Comparison of ENCODE assay signal across 8 cellular contexts in genomic region chr9:32579706-32580331, GRCh38. TPM values are rescaled to one million over a fixed set of nuclear protein-coding genes. Genes with fewer than 3 reads are reported as not detected.
DNase-seq lines count a peak whose midpoint lies in the region; ATAC-seq, FAIRE-seq and TF ChIP-seq lines count a peak whose summit lies in the region.

No MANE protein-coding gene starts in this region.

- DNase-seq in OCI-LY7 (ENCODE audit: low spot score), result peak; percentile 77
- DNase-seq in activated T-cell treated with anti-CD3 and anti-CD28 coated beads, Interleukin-2, amount 50 U/mL, for 24 hours, result peak; percentile 84
- DNase-seq in fibroblast of lung (ENCODE audit: low read depth in 2 of 2), result peak; percentile 20 to 72
- DNase-seq in neuronal stem cell (ENCODE audit: low spot score), result peak; percentile 54
- peak in 36 of 49 donors; percentile 3 to 70 (median 30) for DNase-seq in substantia nigra (lab: John Stamatoyannopoulos, UW)

- H3K27me3 ChIP-seq in fibroblast of lung (ENCODE audit: control insufficient read depth, insufficient read depth, low read length), result no peaks in the 10 kb centered on the region
- peaks cover 0 to 11% (median 0%) of the 10 kb centered on the region in 3 experiments for H3K27me3 ChIP-seq in neuronal stem cell (ENCODE audit: control insufficient read depth in 3 of 3, insufficient read depth in 3 of 3, low read depth in 1 of 3, low read length in 3 of 3)

- no peak overlapping the region for H3K27ac Mint-ChIP-seq in activated T-cell treated with anti-CD3 and anti-CD28 coated beads, Interleukin-2, amount 50 U/mL, for 24 hours

- no peak overlapping the region for H2AK5ac ChIP-seq in neuronal stem cell (ENCODE audit: low read depth, low read length)

- H3K23ac ChIP-seq in neuronal stem cell (ENCODE audit: low read depth, low read length, poor library complexity), result no peak overlapping the region

- no peaks in the 10 kb centered on the region for H3K4me1 Mint-ChIP-seq in activated T-cell treated with anti-CD3 and anti-CD28 coated beads, Interleukin-2, amount 50 U/mL, for 24 hours (ENCODE audit: low read depth)

- H3K4me3 ChIP-seq in OCI-LY7 (ENCODE audit: low read depth, low read length, poor library complexity, severe bottlenecking) (no peak overlapping the region), fibroblast of lung (replicated peaks in 1 of 4; ENCODE audit: control extremely low read depth in 1 of 4, insufficient read depth in 1 of 4, low read depth in 3 of 4, low read length in 4 of 4) (no peak overlapping the region), neuronal stem cell (ENCODE audit: low read length in 2 of 2) (no peak overlapping the region)

- 100% methylated on average over 1 of the region's 4 CpGs for WGBS in neuronal stem cell (ENCODE audit: extremely low coverage in 2 of 2, insufficient read length in 2 of 2, insufficient replicate concordance in 1 of 2), 2 donors

- peaks cover 28% of the 10 kb centered on the region for H3K27me3 Mint-ChIP-seq in activated T-cell treated with anti-CD3 and anti-CD28 coated beads, Interleukin-2, amount 50 U/mL, for 24 hours

- H3K9me2 ChIP-seq in OCI-LY7 (ENCODE audit: insufficient read depth, low read length), result no peaks in the 10 kb centered on the region

- no peak overlapping the region for H2BK15ac ChIP-seq in neuronal stem cell (ENCODE audit: low read length)

- H3K14ac ChIP-seq in neuronal stem cell (ENCODE audit: low read length), result no peak overlapping the region

- no peaks in the 10 kb centered on the region for H4K20me1 ChIP-seq in OCI-LY7 (ENCODE audit: insufficient read depth, low read length)
- H4K20me1 ChIP-seq in fibroblast of lung (ENCODE audit: control insufficient read depth, extremely low read depth, insufficient read depth, low read length), result no peaks in the 10 kb centered on the region

- no peak overlapping the region for H2BK5ac ChIP-seq in neuronal stem cell (ENCODE audit: low read length)

- no peaks in the 10 kb centered on the region for H3K79me1 ChIP-seq in neuronal stem cell (ENCODE audit: low read depth, low read length)

- H3K27ac ChIP-seq in OCI-LY7 (ENCODE audit: low read depth, low read length, poor library complexity, severe bottlenecking), result peak overlapping the region; percentile 7
- no peak overlapping the region for H3K27ac ChIP-seq in fibroblast of lung (ENCODE audit: insufficient read depth, low read length)
- no peak overlapping the region for H3K27ac ChIP-seq in neuronal stem cell (replicated peaks; ENCODE audit: low read length)
- no peak overlapping the region for H3K27ac ChIP-seq in substantia nigra (ENCODE audit: low read depth, low read length, poor library complexity, severe bottlenecking)

- intact Hi-C loops in OCI-LY7 (cut with micrococcal nuclease; ENCODE audit: unreplicated experiment), result loop anchor here (1.0 to 10.0 kb wide), 3 partner anchors 201 to 645 kb away; no protein-coding TSS in a partner anchor

- H2AFZ ChIP-seq in OCI-LY7 (ENCODE audit: low read length), result peak overlapping the region; percentile 60; the same call in 1 of the 2 replicates
- no peak overlapping the region for H2AFZ ChIP-seq in fibroblast of lung (ENCODE audit: low read length)
- peak overlapping the region; percentile 25 for H2AFZ ChIP-seq in neuronal stem cell (ENCODE audit: low read length)

- H4K8ac ChIP-seq in neuronal stem cell (ENCODE audit: low read depth, low read length), result no peak overlapping the region

- CTCF ChIA-PET in OCI-LY7 (lab: Charles Lee; ENCODE audit: unreplicated experiment), result interaction anchor here (0.6 to 4.0 kb wide), 6 partner anchors 10 to 200 kb away, joined by 3 to 58 read pairs (median 8); partner anchors contain the start of gene ACO1

- no peak overlapping the region for H3K9ac ChIP-seq in fibroblast of lung (ENCODE audit: insufficient read depth, low read length)
- H3K9ac ChIP-seq in neuronal stem cell (ENCODE audit: low read depth, low read length, poor library complexity), result no peak overlapping the region

- H3K4me2 ChIP-seq in OCI-LY7 (ENCODE audit: low read length), result peak overlapping the region; percentile 29; the same call in 1 of the 2 replicates
- H3K4me2 ChIP-seq in fibroblast of lung (ENCODE audit: extremely low read depth, insufficient read depth, low read length), result peak overlapping the region; percentile 11
- H3K4me2 ChIP-seq in neuronal stem cell (ENCODE audit: insufficient read depth, low read length, poor library complexity, severe bottlenecking), result no peak overlapping the region

- H2BK120ac ChIP-seq in neuronal stem cell (ENCODE audit: low read depth, low read length), result no peak overlapping the region

- ATAC-seq in HG03378 (IDR thresholded peaks at IDR 0.05; ENCODE audit: unreplicated experiment), result peak; percentile 51
- ATAC-seq in GM18502 (IDR thresholded peaks at IDR 0.05; ENCODE audit: poor library complexity, unreplicated experiment), result no peak

- TF ChIP-seq CTCF in OCI-LY7 (conservative IDR thresholded peaks at IDR 0.05; ENCODE audit: low read length) (peak; percentile 99), fibroblast of lung (conservative IDR thresholded peaks at IDR 0.05 in 1 of 2, IDR thresholded peaks at IDR 0.05 in 1 of 2; ENCODE audit: low read depth in 1 of 2, low read length in 2 of 2) (peak; percentile 96 to 98)

- no peak overlapping the region for H3K4me3 Mint-ChIP-seq in activated T-cell treated with anti-CD3 and anti-CD28 coated beads, Interleukin-2, amount 50 U/mL, for 24 hours

- no peaks in the 10 kb centered on the region for H3K9me3 ChIP-seq in OCI-LY7 (ENCODE audit: low read length)
- H3K9me3 ChIP-seq in fibroblast of lung (ENCODE audit: control insufficient read depth, insufficient read depth, low read depth, low read length), result no peaks in the 10 kb centered on the region
- no peaks in the 10 kb centered on the region for H3K9me3 ChIP-seq in neuronal stem cell (replicated peaks in 1 of 2; ENCODE audit: control insufficient read depth in 2 of 2, insufficient read depth in 1 of 2, low read depth in 1 of 2, low read length in 2 of 2)

- no peaks in the 10 kb centered on the region for H3K9me3 Mint-ChIP-seq in activated T-cell treated with anti-CD3 and anti-CD28 coated beads, Interleukin-2, amount 50 U/mL, for 24 hours

- H3K4ac ChIP-seq in neuronal stem cell (ENCODE audit: low read length), result no peak overlapping the region

- no peak overlapping the region for H3K18ac ChIP-seq in neuronal stem cell (ENCODE audit: low read length)

- FAIRE-seq in G401.6 (lab: Jason Lieb, UNC), result peak; percentile 84

- H3K36me3 Mint-ChIP-seq in activated T-cell treated with anti-CD3 and anti-CD28 coated beads, Interleukin-2, amount 50 U/mL, for 24 hours (ENCODE audit: low read depth), result no peaks in the 10 kb centered on the region

- POLR2A ChIA-PET in OCI-LY7 (lab: Charles Lee), result interaction anchor here (0.6 to 2.4 kb wide), 11 partner anchors 9 to 205 kb away, joined by 3 to 16 read pairs (median 3); partner anchors contain the start of gene ACO1

- no peak overlapping the region for H2BK12ac ChIP-seq in neuronal stem cell (ENCODE audit: low read length)

- H3K36me3 ChIP-seq in OCI-LY7 (ENCODE audit: insufficient read depth, low read length) (no peaks in the 10 kb centered on the region), fibroblast of lung (ENCODE audit: control insufficient read depth, insufficient read depth, low read length) (no peaks in the 10 kb centered on the region), neuronal stem cell (replicated peaks in 1 of 2; ENCODE audit: control insufficient read depth in 2 of 2, insufficient read depth in 2 of 2, low read length in 2 of 2) (no peaks in the 10 kb centered on the region)

- no peak overlapping the region for H4K91ac ChIP-seq in neuronal stem cell (ENCODE audit: low read depth, low read length, poor library complexity)

- no TSS peak for BruUV-seq in OCI-LY7 (replicated peaks; lab: Mats Ljungman, UMichigan)

- H3K79me2 ChIP-seq in OCI-LY7 (ENCODE audit: insufficient read depth, low read depth, low read length) (no peaks in the 10 kb centered on the region), fibroblast of lung (ENCODE audit: control insufficient read depth, insufficient read depth, low read length) (no peaks in the 10 kb centered on the region)

- peaks cover 43% of the 10 kb centered on the region for H3K4me1 ChIP-seq in OCI-LY7 (ENCODE audit: insufficient read depth, low read length, poor library complexity, severe bottlenecking)
- no peaks in the 10 kb centered on the region for H3K4me1 ChIP-seq in fibroblast of lung (ENCODE audit: control insufficient read depth, extremely low read depth, insufficient read depth, low read length)
- H3K4me1 ChIP-seq in neuronal stem cell (ENCODE audit: control insufficient read depth in 2 of 2, insufficient read depth in 1 of 2, low read depth in 1 of 2, low read length in 2 of 2), result peaks cover 1 to 4% of the 10 kb centered on the region in 2 donors

RNA-seq across cellular contexts. Expression of gene NDUFB6, which starts 6.9 kb away (rescaled TPM):
- 69.5 and 75.1 TPM in 2 replicates for total RNA-seq in OCI-LY7 (2014; rRNA removed; shearing (Covaris generic))
- total RNA-seq in OCI-LY7 (2022) (48.6 and 54.0 TPM in 2 replicates), fibroblast of lung (21.8 and 35.5 TPM in 2 replicates)
- polyA plus RNA-seq in fibroblast of lung, result 60.9 and 82.2 TPM in 2 replicates
- 79.7 and 87.3 TPM in 2 replicates for polyA plus RNA-seq in fibroblast of lung (2012)
- polyA minus RNA-seq in fibroblast of lung (ENCODE audit: low replicate concordance), result 4.4 and 5.6 TPM in 2 replicates
- polyA plus RNA-seq in neuronal stem cell (2013, experiment 1 of 2), result 63.4 TPM
- 67.7 TPM for polyA plus RNA-seq in neuronal stem cell (2013, experiment 2 of 2)

RNA-seq across cellular contexts. Expression of gene TOPORS, which starts 27.4 kb away (rescaled TPM):
- total RNA-seq in OCI-LY7 (2014; rRNA removed; shearing (Covaris generic)), result 17.4 and 20.1 TPM in 2 replicates
- total RNA-seq in OCI-LY7 (2022) (16.2 and 19.2 TPM in 2 replicates), fibroblast of lung (32.0 and 33.1 TPM in 2 replicates)
- polyA plus RNA-seq in fibroblast of lung, result 17.9 and 20.2 TPM in 2 replicates
- 10.7 and 11.3 TPM in 2 replicates for polyA plus RNA-seq in fibroblast of lung (2012)
- 4.4 and 7.3 TPM in 2 replicates for polyA minus RNA-seq in fibroblast of lung (ENCODE audit: low replicate concordance)
- 23.3 TPM for polyA plus RNA-seq in neuronal stem cell (2013, experiment 1 of 2)
- 24.5 TPM for polyA plus RNA-seq in neuronal stem cell (2013, experiment 2 of 2)

RNA-seq across cellular contexts. Expression of gene SMIM27, which starts 27.7 kb away (rescaled TPM):
- 17.6 and 19.5 TPM in 2 replicates for total RNA-seq in OCI-LY7 (2014; rRNA removed; shearing (Covaris generic))
- total RNA-seq in OCI-LY7 (2022) (21.2 and 36.6 TPM in 2 replicates), fibroblast of lung (2.3 and 8.3 TPM in 2 replicates)
- 2.7 and 2.8 TPM in 2 replicates for polyA plus RNA-seq in fibroblast of lung
- polyA plus RNA-seq in fibroblast of lung (2012), result 21.5 and 25.1 TPM in 2 replicates
- polyA minus RNA-seq in fibroblast of lung (ENCODE audit: low replicate concordance), result 6.0 and 15.2 TPM in 2 replicates
- 42.7 TPM for polyA plus RNA-seq in neuronal stem cell (2013, experiment 1 of 2)
- polyA plus RNA-seq in neuronal stem cell (2013, experiment 2 of 2), result 42.8 TPM

RNA-seq across cellular contexts. Expression of gene RIGI, which starts 53.8 kb away (rescaled TPM):
- total RNA-seq in OCI-LY7 (2014; rRNA removed; shearing (Covaris generic)), result 1.1 and 1.5 TPM in 2 replicates
- total RNA-seq in OCI-LY7 (2022), result 1.5 and 1.7 TPM in 2 replicates
- 10.3 and 13.2 TPM in 2 replicates for total RNA-seq in fibroblast of lung
- 6.7 and 8.8 TPM in 2 replicates for polyA plus RNA-seq in fibroblast of lung
- 5.4 and 6.0 TPM in 2 replicates for polyA plus RNA-seq in fibroblast of lung (2012)
- 0.47 TPM in 1 of 2 replicates, not detected in the other for polyA minus RNA-seq in fibroblast of lung (ENCODE audit: low replicate concordance)
- polyA plus RNA-seq in neuronal stem cell (2013, experiment 1 of 2), result 2.4 TPM
- polyA plus RNA-seq in neuronal stem cell (2013, experiment 2 of 2), result 2.2 TPM

RNA-seq across cellular contexts. Expression of gene TAF1L, which starts 55.6 kb away (rescaled TPM):
- total RNA-seq in OCI-LY7 (2014; rRNA removed; shearing (Covaris generic)), result not detected in 2 replicates
- 0.06 TPM in 1 of 2 replicates, not detected in the other for total RNA-seq in OCI-LY7 (2022)
- total RNA-seq in fibroblast of lung, result under 0.01 TPM in 2 replicates
- polyA plus RNA-seq in fibroblast of lung, result not detected in 2 replicates
- polyA plus RNA-seq in fibroblast of lung (2012), result 0.02 TPM in 1 of 2 replicates, not detected in the other
- not detected in 2 replicates for polyA minus RNA-seq in fibroblast of lung (ENCODE audit: low replicate concordance)
- polyA plus RNA-seq in neuronal stem cell (2013, experiment 1 of 2), result not detected
- polyA plus RNA-seq in neuronal stem cell (2013, experiment 2 of 2), result under 0.01 TPM

Comparison
In these comparisons a context has a peak if more than half of its experiments do, and no peak if none do; other contexts are left out.
1. DNase-seq: peak in every context shown above with its lines; median percentile 84 in activated T-cell treated with anti-CD3 and anti-CD28 coated beads, Interleukin-2, amount 50 U/mL, for 24 hours; 77 in OCI-LY7; 54 in neuronal stem cell; 46 in fibroblast of lung; 30 in substantia nigra.